ENCODE assay signal across 1 cellular context in the genomic region with DNA sequence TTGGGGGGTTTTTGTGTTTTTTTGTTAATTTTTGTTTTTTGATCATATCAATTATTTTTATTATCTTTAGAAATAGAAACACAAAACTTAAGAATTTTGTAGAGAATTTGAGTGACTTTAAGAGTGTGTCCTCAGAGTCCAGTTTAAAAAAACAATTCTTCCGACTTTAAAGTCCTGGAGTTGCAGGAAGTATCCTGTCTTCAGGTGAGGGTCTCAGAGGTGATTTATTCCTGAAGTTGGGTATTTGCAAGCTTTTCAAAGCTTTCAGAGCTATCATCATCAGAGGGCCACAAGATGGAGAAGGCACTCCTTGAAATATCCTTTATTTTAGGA.
A peak's percentile ranks its signal among the peaks of the same experiment; 100 is the strongest.
TF ChIP-seq lines count a peak whose summit lies in the region.

No MANE protein-coding gene starts in this region.

TF ChIP-seq in HepG2, 621 proteins besides CTCF, POLR2A, EP300 and RAD21:
- no peak for TF ChIP-seq HOXA5 (CRISPR knock-in tag; IDR thresholded peaks at IDR 0.05)
- TF ChIP-seq ZNF670 (CRISPR knock-in tag; IDR thresholded peaks at IDR 0.05; ENCODE audit: borderline replicate concordance), result peak; percentile 17; the same call in 1 of the 2 replicates
